In the genomic region with DNA sequence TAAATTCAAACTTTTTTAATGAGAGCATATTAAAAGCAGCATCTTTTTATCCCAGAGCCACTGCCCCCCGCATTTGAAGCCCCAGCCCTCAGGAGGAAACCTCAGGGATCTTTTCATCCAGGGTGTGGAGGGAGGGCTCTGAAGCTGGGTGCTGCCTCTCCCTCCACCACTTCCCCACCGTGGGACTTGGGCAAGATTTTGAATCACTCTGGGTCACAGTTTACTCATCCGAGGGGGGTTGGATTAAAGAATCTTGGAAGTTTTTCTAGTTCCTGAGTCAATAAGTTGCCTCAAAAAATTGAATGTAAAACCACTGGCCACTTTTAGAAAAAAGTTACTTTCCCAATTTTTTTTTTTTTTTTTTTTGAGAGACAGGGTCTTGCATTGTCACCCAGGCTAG, we compare ENCODE assay signal across 1 cellular context.
TF ChIP-seq lines count a peak whose summit lies in the region.

No MANE protein-coding gene starts in this region.

TF ChIP-seq in GM23338, 12 proteins besides CTCF, POLR2A, EP300 and RAD21 (continued from another document):
- TF ChIP-seq, protein P1, sequence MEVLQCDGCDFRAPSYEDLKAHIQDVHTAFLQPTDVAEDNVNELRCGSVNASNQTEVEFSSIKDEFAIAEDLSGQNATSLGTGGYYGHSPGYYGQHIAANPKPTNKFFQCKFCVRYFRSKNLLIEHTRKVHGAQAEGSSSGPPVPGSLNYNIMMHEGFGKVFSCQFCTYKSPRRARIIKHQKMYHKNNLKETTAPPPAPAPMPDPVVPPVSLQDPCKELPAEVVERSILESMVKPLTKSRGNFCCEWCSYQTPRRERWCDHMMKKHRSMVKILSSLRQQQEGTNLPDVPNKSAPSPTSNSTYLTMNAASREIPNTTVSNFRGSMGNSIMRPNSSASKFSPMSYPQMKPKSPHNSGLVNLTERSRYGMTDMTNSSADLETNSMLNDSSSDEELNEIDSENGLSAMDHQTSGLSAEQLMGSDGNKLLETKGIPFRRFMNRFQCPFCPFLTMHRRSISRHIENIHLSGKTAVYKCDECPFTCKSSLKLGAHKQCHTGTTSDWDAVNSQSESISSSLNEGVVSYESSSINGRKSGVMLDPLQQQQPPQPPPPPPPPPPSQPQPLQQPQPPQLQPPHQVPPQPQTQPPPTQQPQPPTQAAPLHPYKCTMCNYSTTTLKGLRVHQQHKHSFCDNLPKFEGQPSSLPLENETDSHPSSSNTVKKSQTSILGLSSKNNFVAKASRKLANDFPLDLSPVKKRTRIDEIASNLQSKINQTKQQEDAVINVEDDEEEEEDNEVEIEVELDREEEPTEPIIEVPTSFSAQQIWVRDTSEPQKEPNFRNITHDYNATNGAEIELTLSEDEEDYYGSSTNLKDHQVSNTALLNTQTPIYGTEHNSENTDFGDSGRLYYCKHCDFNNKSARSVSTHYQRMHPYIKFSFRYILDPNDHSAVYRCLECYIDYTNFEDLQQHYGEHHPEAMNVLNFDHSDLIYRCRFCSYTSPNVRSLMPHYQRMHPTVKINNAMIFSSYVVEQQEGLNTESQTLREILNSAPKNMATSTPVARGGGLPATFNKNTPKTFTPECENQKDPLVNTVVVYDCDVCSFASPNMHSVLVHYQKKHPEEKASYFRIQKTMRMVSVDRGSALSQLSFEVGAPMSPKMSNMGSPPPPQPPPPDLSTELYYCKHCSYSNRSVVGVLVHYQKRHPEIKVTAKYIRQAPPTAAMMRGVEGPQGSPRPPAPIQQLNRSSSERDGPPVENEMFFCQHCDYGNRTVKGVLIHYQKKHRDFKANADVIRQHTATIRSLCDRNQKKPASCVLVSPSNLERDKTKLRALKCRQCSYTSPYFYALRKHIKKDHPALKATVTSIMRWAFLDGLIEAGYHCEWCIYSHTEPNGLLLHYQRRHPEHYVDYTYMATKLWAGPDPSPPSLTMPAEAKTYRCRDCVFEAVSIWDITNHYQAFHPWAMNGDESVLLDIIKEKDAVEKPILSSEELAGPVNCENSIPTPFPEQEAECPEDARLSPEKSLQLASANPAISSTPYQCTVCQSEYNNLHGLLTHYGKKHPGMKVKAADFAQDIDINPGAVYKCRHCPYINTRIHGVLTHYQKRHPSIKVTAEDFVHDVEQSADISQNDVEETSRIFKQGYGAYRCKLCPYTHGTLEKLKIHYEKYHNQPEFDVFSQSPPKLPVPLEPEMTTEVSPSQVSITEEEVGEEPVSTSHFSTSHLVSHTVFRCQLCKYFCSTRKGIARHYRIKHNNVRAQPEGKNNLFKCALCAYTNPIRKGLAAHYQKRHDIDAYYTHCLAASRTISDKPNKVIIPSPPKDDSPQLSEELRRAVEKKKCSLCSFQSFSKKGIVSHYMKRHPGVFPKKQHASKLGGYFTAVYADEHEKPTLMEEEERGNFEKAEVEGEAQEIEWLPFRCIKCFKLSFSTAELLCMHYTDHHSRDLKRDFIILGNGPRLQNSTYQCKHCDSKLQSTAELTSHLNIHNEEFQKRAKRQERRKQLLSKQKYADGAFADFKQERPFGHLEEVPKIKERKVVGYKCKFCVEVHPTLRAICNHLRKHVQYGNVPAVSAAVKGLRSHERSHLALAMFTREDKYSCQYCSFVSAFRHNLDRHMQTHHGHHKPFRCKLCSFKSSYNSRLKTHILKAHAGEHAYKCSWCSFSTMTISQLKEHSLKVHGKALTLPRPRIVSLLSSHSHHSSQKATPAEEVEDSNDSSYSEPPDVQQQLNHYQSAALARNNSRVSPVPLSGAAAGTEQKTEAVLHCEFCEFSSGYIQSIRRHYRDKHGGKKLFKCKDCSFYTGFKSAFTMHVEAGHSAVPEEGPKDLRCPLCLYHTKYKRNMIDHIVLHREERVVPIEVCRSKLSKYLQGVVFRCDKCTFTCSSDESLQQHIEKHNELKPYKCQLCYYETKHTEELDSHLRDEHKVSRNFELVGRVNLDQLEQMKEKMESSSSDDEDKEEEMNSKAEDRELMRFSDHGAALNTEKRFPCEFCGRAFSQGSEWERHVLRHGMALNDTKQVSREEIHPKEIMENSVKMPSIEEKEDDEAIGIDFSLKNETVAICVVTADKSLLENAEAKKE (CRISPR knock-in tag; IDR thresholded peaks at IDR 0.05) = no peak
